20 cellular contexts compared by ENCODE assay signal in genomic region chr12:94126067-94126466, GRCh38. TPM values are rescaled to one million over a fixed set of nuclear protein-coding genes. Genes with fewer than 3 reads are reported as not detected.
DNase-seq lines count a peak whose midpoint lies in the region; ATAC-seq and TF ChIP-seq lines count a peak whose summit lies in the region.
"Had no signal": no experiment of that assay in that cellular context is flagged by ENCODE, and none has a peak within 500 bp of the region (broad histone marks: within the 10 kb centered on the region; RNA-seq: fewer than 3 reads in every experiment).

No MANE protein-coding gene starts in this region.

- peak; percentile 85 for DNase-seq in AML-193 (lab: John Stamatoyannopoulos, UW)
- DNase-seq in CD8-positive, alpha-beta T cell = no peak
- DNase-seq in SKM-1 treated with dmso at 0.1 percent for 144 hours (lab: John Stamatoyannopoulos, UW; ENCODE audit: unreplicated experiment) = peak; percentile 57
- no peak for DNase-seq in left lung
- no peak for DNase-seq in right cardiac atrium
- DNase-seq: activated CD4-positive, CD25-positive, alpha-beta regulatory T cell; activated CD8-positive, alpha-beta memory T cell treated with anti-CD3 and anti-CD28 coated beads, Interleukin-2, amount 50 U/mL, for 4 hours; activated naive CD4-positive, alpha-beta T cell; brain microvascular endothelial cell; cortex of kidney; DMS153; erythroblast; MM.1S; NCI-H2107; Peyer's patch; SW 1271 had no signal

- H3K36me3 ChIP-seq in CD8-positive, alpha-beta T cell (ENCODE audit: insufficient read depth, low read length) = no peaks in the 10 kb centered on the region
- no peaks in the 10 kb centered on the region for H3K36me3 ChIP-seq in left lung
- H3K36me3 ChIP-seq: brain microvascular endothelial cell, Peyer's patch had no signal

- POLR2A ChIA-PET in CD8-positive, alpha-beta T cell (lab: Charles Lee) = no interaction called here

- no peak overlapping the region for H3K4me3 ChIP-seq in CD8-positive, alpha-beta T cell (ENCODE audit: low read depth, low read length)
- no peak overlapping the region for H3K4me3 ChIP-seq in left lung
- no peak overlapping the region for H3K4me3 ChIP-seq in right cardiac atrium (ENCODE audit: low read length)
- H3K4me3 ChIP-seq: Peyer's patch had no signal

- 67% methylated on average over 1 of the region's 1 CpG for WGBS in right cardiac atrium

- intact Hi-C loops in CD8-positive, alpha-beta T cell (cut with DNase I, micrococcal nuclease) = no loop called here
- intact Hi-C loops in left lung (cut with DNase I) (no loop called here), right cardiac atrium (cut with DNase I) (no loop called here)

- H3K4me1 ChIP-seq in CD8-positive, alpha-beta T cell (ENCODE audit: insufficient read depth, low read length) = peaks cover 46% of the 10 kb centered on the region
- H3K4me1 ChIP-seq in left lung (peaks cover 0 to 52% of the 10 kb centered on the region in 2 donors), right cardiac atrium (ENCODE audit: control insufficient read depth, insufficient read depth, low read length) (no peaks in the 10 kb centered on the region)
- H3K4me1 ChIP-seq: Peyer's patch had no signal

- H3K36me3 Mint-ChIP-seq in CD8-positive, alpha-beta T cell = no peaks in the 10 kb centered on the region

- no peak for ATAC-seq in CD8-positive, alpha-beta T cell
- ATAC-seq in left lung = peak; percentile 56
- ATAC-seq in GM21576 (IDR thresholded peaks at IDR 0.05; ENCODE audit: unreplicated experiment) = no peak
- no peak for ATAC-seq in GM18511 (IDR thresholded peaks at IDR 0.05; ENCODE audit: unreplicated experiment)
- ATAC-seq in GM18861 (IDR thresholded peaks at IDR 0.05; ENCODE audit: unreplicated experiment) = no peak
- ATAC-seq in right cardiac atrium = no peak

- CTCF ChIA-PET in CD8-positive, alpha-beta T cell (lab: Charles Lee) = interaction anchor here (0.9 to 4.6 kb wide), 5 partner anchors 9 to 409 kb away, joined by 3 to 36 read pairs (median 5); no protein-coding TSS in a partner anchor

- no peak overlapping the region for H3K27ac ChIP-seq in CD8-positive, alpha-beta T cell (ENCODE audit: low read depth, low read length)
- peak overlapping the region in 1 of 2 donors; percentile 80 for H3K27ac ChIP-seq in left lung
- H3K27ac ChIP-seq in right cardiac atrium (ENCODE audit: low read length) = no peak overlapping the region
- H3K27ac ChIP-seq: brain microvascular endothelial cell, Peyer's patch had no signal

- no peaks in the 10 kb centered on the region for H3K27me3 ChIP-seq in CD8-positive, alpha-beta T cell (ENCODE audit: insufficient read depth, low read length)
- H3K27me3 ChIP-seq in left lung (no peaks in the 10 kb centered on the region), right cardiac atrium (ENCODE audit: control insufficient read depth, insufficient read depth) (no peaks in the 10 kb centered on the region)
- H3K27me3 ChIP-seq: Peyer's patch had no signal

- no peaks in the 10 kb centered on the region for H3K9me3 ChIP-seq in CD8-positive, alpha-beta T cell (ENCODE audit: low read length)
- H3K9me3 ChIP-seq in left lung = no peaks in the 10 kb centered on the region
- no peaks in the 10 kb centered on the region for H3K9me3 ChIP-seq in right cardiac atrium (ENCODE audit: control insufficient read depth, low read length)
- H3K9me3 ChIP-seq: Peyer's patch had no signal

- H3K4me3 Mint-ChIP-seq in CD8-positive, alpha-beta T cell = no peak overlapping the region
- H3K4me3 Mint-ChIP-seq: neural crest cell had no signal

- H3K27me3 Mint-ChIP-seq in CD8-positive, alpha-beta T cell (ENCODE audit: low read depth) = no peaks in the 10 kb centered on the region

- H3K4me1 Mint-ChIP-seq in CD8-positive, alpha-beta T cell (ENCODE audit: low read depth) = peaks cover 49% of the 10 kb centered on the region
- H3K4me1 Mint-ChIP-seq: neural crest cell had no signal

- H3K9me3 Mint-ChIP-seq in CD8-positive, alpha-beta T cell = no peaks in the 10 kb centered on the region

- peak overlapping the region; percentile 28 for H3K27ac Mint-ChIP-seq in CD8-positive, alpha-beta T cell

- TF ChIP-seq CTCF in CD8-positive, alpha-beta T cell (IDR thresholded peaks at IDR 0.05) = no peak
- no peak for TF ChIP-seq CTCF in left lung (IDR thresholded peaks at IDR 0.05)

RNA-seq across cellular contexts. Expression of gene PLXNC1, which starts 22.3 kb away (rescaled TPM):
- total RNA-seq in CD8-positive, alpha-beta T cell = 1 to 10 TPM; 6.0 to 7.7 TPM
- total RNA-seq in left lung (10 to 100 TPM; 14.5 to 55.9 TPM), right cardiac atrium (1 to 10 TPM; 2.8 to 7.6 (median 5.5) TPM)
- 2.4 TPM for polyA plus RNA-seq in right cardiac atrium

Comparison
In these comparisons a context has a peak if more than half of its experiments do, and no peak if none do; other contexts are left out.
1. DNase-seq: peak in AML-193 (2 of 2) and SKM-1 treated with dmso at 0.1 percent for 144 hours (single experiment); none in CD8-positive, alpha-beta T cell (0 of 7), left lung (0 of 2) and right cardiac atrium (0 of 3).